ENCODE assay signal across 10 cellular contexts in the genomic region with DNA sequence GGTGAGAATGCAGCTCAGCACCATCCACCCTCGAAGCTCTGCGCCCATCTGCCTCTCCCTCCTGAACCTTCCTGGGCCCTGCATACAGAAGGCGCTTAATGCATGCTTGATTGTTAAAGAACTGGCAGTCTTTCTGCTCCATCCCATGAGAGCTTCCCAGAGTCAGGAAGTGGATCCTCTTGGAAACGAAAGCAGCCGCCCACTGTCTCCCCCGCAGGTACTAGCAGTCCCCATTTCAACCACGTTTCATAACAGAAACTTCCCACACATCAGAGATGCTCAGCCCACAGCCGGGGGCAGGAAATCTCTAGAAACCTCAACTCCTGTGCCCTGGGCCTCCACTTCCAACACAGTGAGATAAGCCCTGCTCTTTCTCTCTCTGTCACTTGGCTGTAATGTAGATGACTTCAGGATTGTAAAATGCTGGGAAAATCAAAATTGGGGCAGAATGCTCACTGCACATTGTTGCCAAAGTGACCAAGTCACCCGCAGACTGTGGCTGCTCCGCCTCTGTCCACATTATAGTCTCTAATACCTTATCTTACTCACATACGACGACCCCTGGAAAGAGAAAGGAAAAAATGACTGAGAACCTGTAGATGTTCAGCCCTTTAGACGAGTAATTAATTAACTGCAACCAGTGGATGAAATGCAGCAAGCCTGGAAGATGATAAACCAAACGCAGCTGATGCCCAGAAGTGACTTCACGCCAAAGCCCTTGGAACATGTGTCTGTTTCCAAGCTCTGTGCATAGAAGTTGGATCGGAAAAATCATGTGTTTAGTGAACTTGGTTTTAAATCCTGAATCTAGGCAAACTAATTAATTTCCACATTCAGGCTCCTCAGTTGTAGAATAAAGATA. TPM values are rescaled to one million over a fixed set of nuclear protein-coding genes. Genes with fewer than 3 reads are reported as not detected.
DNase-seq lines count a peak whose midpoint lies in the region; ATAC-seq and TF ChIP-seq lines count a peak whose summit lies in the region.
"Had no signal": no experiment of that assay in that cellular context is flagged by ENCODE, and none has a peak within 500 bp of the region (broad histone marks: within the 10 kb centered on the region; RNA-seq: fewer than 3 reads in every experiment).

No MANE protein-coding gene starts in this region.

- peaks cover 7% of the 10 kb centered on the region for H3K36me3 Mint-ChIP-seq in activated naive CD8-positive, alpha-beta T cell treated with anti-CD3 and anti-CD28 coated beads for 36 hours
- no peaks in the 10 kb centered on the region for H3K36me3 Mint-ChIP-seq in endodermal cell (ENCODE audit: low read depth)

- WGBS in endodermal cell (ENCODE audit: insufficient coverage in 1 of 2, insufficient read length in 1 of 2), 2 experiments: 94 to 96% methylated on average over 5 to 16 of the region's 16 CpGs
- 74 to 87% methylated on average over 16 of the region's 16 CpGs for WGBS in thyroid gland, 2 donors

- H4K20me1 ChIP-seq in BLaER1 treated with 17β-estradiol and CSF1 and Interleukin-3, amounts not matched to agents 10 nM and 100 nM: 0 out of 22 replicates have a peak, but pooled peaks cover 0 to 4% (median 0%) of the 10 kb centered on the region in 11 experiments

- no peaks in the 10 kb centered on the region for H3K36me3 ChIP-seq in BLaER1 treated with 17β-estradiol and CSF1 and Interleukin-3, amounts not matched to agents 10 nM and 100 nM
- H3K36me3 ChIP-seq in endodermal cell (ENCODE audit: control insufficient read depth, insufficient read depth, low read length) (no peaks in the 10 kb centered on the region), thyroid gland (no peaks in the 10 kb centered on the region)

- H3K4me3 Mint-ChIP-seq in activated naive CD8-positive, alpha-beta T cell treated with anti-CD3 and anti-CD28 coated beads for 36 hours: no peak overlapping the region
- no peak overlapping the region for H3K4me3 Mint-ChIP-seq in endodermal cell

- no peaks in the 10 kb centered on the region for H3K9me3 ChIP-seq in BLaER1 treated with 17β-estradiol and CSF1 and Interleukin-3, amounts not matched to agents 10 nM and 100 nM (replicated peaks in 1 of 11)
- H3K9me3 ChIP-seq in endodermal cell (ENCODE audit: control insufficient read depth, low read length) (no peaks in the 10 kb centered on the region), thyroid gland (no peaks in the 10 kb centered on the region)

- no peak for TF ChIP-seq CTCF in endodermal cell (conservative IDR thresholded peaks at IDR 0.05)
- no peak for TF ChIP-seq CTCF in thyroid gland (IDR thresholded peaks at IDR 0.05)

- no peak overlapping the region for H3K4me3 ChIP-seq in BLaER1 treated with 17β-estradiol and CSF1 and Interleukin-3, amounts not matched to agents 10 nM and 100 nM
- H3K4me3 ChIP-seq in endodermal cell (ENCODE audit: low read length): no peak overlapping the region
- no peak overlapping the region for H3K4me3 ChIP-seq in thyroid gland (replicated peaks in 1 of 3)

- H3K9me3 Mint-ChIP-seq in activated naive CD8-positive, alpha-beta T cell treated with anti-CD3 and anti-CD28 coated beads for 36 hours: no peaks in the 10 kb centered on the region
- H3K9me3 Mint-ChIP-seq in endodermal cell: no peaks in the 10 kb centered on the region

- intact Hi-C loops in thyroid gland (cut with DNase I): no loop called here

- ATAC-seq in HG02759 (IDR thresholded peaks at IDR 0.05; ENCODE audit: unreplicated experiment) (peak; percentile 37), GM21515 (IDR thresholded peaks at IDR 0.05; ENCODE audit: unreplicated experiment) (no peak)

- peak overlapping the region in 10 of 11 experiments; percentile 10 to 74 (median 64); a peak in 19 of 22 replicates for H3K4me2 ChIP-seq in BLaER1 treated with 17β-estradiol and CSF1 and Interleukin-3, amounts not matched to agents 10 nM and 100 nM

- H3K27ac ChIP-seq in BLaER1 treated with 17β-estradiol and CSF1 and Interleukin-3, amounts not matched to agents 10 nM and 100 nM: peak overlapping the region in 3 of 11 experiments; percentile 3 to 30 (median 24); a peak in 2 of 22 replicates
- H3K27ac ChIP-seq in endodermal cell (ENCODE audit: low read depth, low read length): no peak overlapping the region
- no peak overlapping the region for H3K27ac ChIP-seq in thyroid gland

- no peak for TF ChIP-seq POLR2A in thyroid gland (IDR thresholded peaks at IDR 0.05)

- no peak overlapping the region for H3K27ac Mint-ChIP-seq in activated naive CD8-positive, alpha-beta T cell treated with anti-CD3 and anti-CD28 coated beads for 36 hours
- H3K27ac Mint-ChIP-seq in endodermal cell: no peak overlapping the region

- peaks cover 9 to 55% (median 38%) of the 10 kb centered on the region in 10 experiments; a peak in 18 of 20 replicates for H3K4me1 ChIP-seq in BLaER1 treated with 17β-estradiol and CSF1 and Interleukin-3, amounts not matched to agents 10 nM and 100 nM
- H3K4me1 ChIP-seq in endodermal cell (ENCODE audit: control insufficient read depth, insufficient read depth, low read length) (no peaks in the 10 kb centered on the region), thyroid gland (peaks cover 0 to 2% of the 10 kb centered on the region in 2 donors)

- peaks cover 0 to 16% (median 9%) of the 10 kb centered on the region in 11 experiments; a peak in 8 of 22 replicates for H3K27me3 ChIP-seq in BLaER1 treated with 17β-estradiol and CSF1 and Interleukin-3, amounts not matched to agents 10 nM and 100 nM
- H3K27me3 ChIP-seq in endodermal cell (ENCODE audit: control insufficient read depth, insufficient read depth, low read length, poor library complexity, severe bottlenecking) (no peaks in the 10 kb centered on the region), thyroid gland (no peaks in the 10 kb centered on the region)

- peaks cover 31% of the 10 kb centered on the region for H3K4me1 Mint-ChIP-seq in activated naive CD8-positive, alpha-beta T cell treated with anti-CD3 and anti-CD28 coated beads for 36 hours
- peaks cover 10% of the 10 kb centered on the region for H3K4me1 Mint-ChIP-seq in endodermal cell

- peaks cover 42% of the 10 kb centered on the region for H3K27me3 Mint-ChIP-seq in activated naive CD8-positive, alpha-beta T cell treated with anti-CD3 and anti-CD28 coated beads for 36 hours
- no peaks in the 10 kb centered on the region for H3K27me3 Mint-ChIP-seq in endodermal cell (ENCODE audit: insufficient read depth)

- DNase-seq in activated naive CD8-positive, alpha-beta T cell treated with anti-CD3 and anti-CD28 coated beads for 36 hours: peak; percentile 24
- DNase-seq in medulla oblongata (ENCODE audit: extremely low spot score) (peak; percentile 37), endodermal cell (no peak), thyroid gland (no peak)
- DNase-seq in activated effector memory CD4-positive, alpha-beta T cell treated with anti-CD3 and anti-CD28 coated beads, Interleukin-2, amount 50 U/mL, for 16 hours: no peak
- DNase-seq: activated effector memory CD4-positive, alpha-beta T cell treated with Interleukin-2 at 50 U/mL for 16 hours; Calu3 had no signal

- H3K9ac ChIP-seq in BLaER1 treated with 17β-estradiol and CSF1 and Interleukin-3, amounts not matched to agents 10 nM and 100 nM: 0 out of 22 replicates have a peak overlapping the region, but pooled peaks of 1 of the 11 experiments have one; percentile 29
- H3K9ac ChIP-seq in endodermal cell (ENCODE audit: extremely low read depth, low read length, poor library complexity, severe bottlenecking): no peak overlapping the region

RNA-seq across cellular contexts. Expression of a gene that starts 28.5 kb away (rescaled TPM):
- total RNA-seq in activated naive CD8-positive, alpha-beta T cell treated with anti-CD3 and anti-CD28 coated beads for 36 hours: 1 to 10 TPM; 6.4 to 7.5 TPM
- total RNA-seq in endodermal cell: 10 to 100 TPM in 1 of 2 donors, 1 to 10 TPM in 1; 8.9 to 17.9 TPM
- 12.9 TPM for polyA plus RNA-seq in endodermal cell (2013, experiment 1 of 2)
- 11.6 TPM for polyA plus RNA-seq in endodermal cell (2013, experiment 2 of 2)
- total RNA-seq in thyroid gland: 10 to 100 TPM; 10.2 to 30.2 (median 16.4) TPM

Comparison
In these comparisons a context has a peak if more than half of its experiments do, and no peak if none do; other contexts are left out.
1. DNase-seq: peak in activated naive CD8-positive, alpha-beta T cell treated with anti-CD3 and anti-CD28 coated beads for 36 hours (single experiment) and medulla oblongata (single experiment); none in endodermal cell (single experiment), activated effector memory CD4-positive, alpha-beta T cell treated with anti-CD3 and anti-CD28 coated beads, Interleukin-2, amount 50 U/mL, for 16 hours (single experiment) and thyroid gland (0 of 2).